Comparison of ENCODE assay signal across 17 cellular contexts in the genomic region with DNA sequence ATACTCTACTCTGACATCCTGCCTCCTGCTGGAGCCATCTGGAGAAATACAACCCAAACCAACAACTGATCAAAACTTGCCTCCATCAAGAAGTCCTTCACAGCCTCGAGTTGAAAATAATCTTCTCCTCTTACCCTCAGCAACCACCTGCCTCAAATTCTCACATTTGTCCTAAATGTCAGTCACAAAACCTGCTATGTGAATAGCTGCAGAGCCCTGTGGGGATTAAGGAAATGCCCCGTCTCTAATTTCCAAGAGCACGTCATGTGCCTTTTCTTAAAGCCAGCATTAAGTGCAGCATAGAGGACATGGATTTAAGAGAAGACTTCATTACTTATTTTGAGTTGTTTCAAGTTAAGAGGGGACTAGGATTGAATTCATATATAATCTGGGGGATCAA.
A peak's percentile ranks its signal among the peaks of the same experiment; 100 is the strongest.
DNase-seq lines count a peak whose midpoint lies in the region; ATAC-seq, FAIRE-seq and TF ChIP-seq lines count a peak whose summit lies in the region.
"Had no signal": no experiment of that assay in that cellular context is flagged by ENCODE, and none has a peak within 500 bp of the region (broad histone marks: within the 10 kb centered on the region; RNA-seq: fewer than 3 reads in every experiment).

No MANE protein-coding gene starts in this region.

- no peak overlapping the region for H2AFZ ChIP-seq in IMR-90 (replicated peaks; ENCODE audit: low read length, poor library complexity)
- no peak overlapping the region for H2AFZ ChIP-seq in OCI-LY7 (ENCODE audit: low read length)
- no peak overlapping the region for H2AFZ ChIP-seq in trophoblast cell (ENCODE audit: insufficient read depth, low read length, poor library complexity)

- no peak overlapping the region for H2AK9ac ChIP-seq in IMR-90 (replicated peaks; ENCODE audit: low read depth, low read length, poor library complexity)

- no peak for TF ChIP-seq POLR2A in IMR-90 (IDR thresholded peaks at IDR 0.05; ENCODE audit: low read depth, low read length)
- TF ChIP-seq POLR2A in GM12891 (IDR thresholded peaks at IDR 0.05; ENCODE audit: low read depth, low read length): no peak

- no peak overlapping the region for H3K27ac Mint-ChIP-seq in endodermal cell

- CTCF ChIA-PET in IMR-90 (lab: Yijun Ruan, JAX) (no interaction called here), OCI-LY7 (lab: Charles Lee; ENCODE audit: unreplicated experiment) (no interaction called here)

- H3K9ac ChIP-seq in IMR-90 (ENCODE audit: low read depth, low read length) (no peak overlapping the region), endodermal cell (ENCODE audit: extremely low read depth, low read length, poor library complexity, severe bottlenecking) (no peak overlapping the region), trophoblast cell (ENCODE audit: low read length) (no peak overlapping the region)

- H4K5ac ChIP-seq in IMR-90 (ENCODE audit: low read depth, low read length): no peak overlapping the region

- peaks cover 3% of the 10 kb centered on the region for H3K4me1 ChIP-seq in IMR-90 (ENCODE audit: control insufficient read depth, insufficient read depth, low read length)
- peaks cover 3% of the 10 kb centered on the region for H3K4me1 ChIP-seq in OCI-LY7 (ENCODE audit: insufficient read depth, low read length, poor library complexity, severe bottlenecking)
- no peaks in the 10 kb centered on the region for H3K4me1 ChIP-seq in endodermal cell (ENCODE audit: control insufficient read depth, insufficient read depth, low read length)
- peaks cover 5% of the 10 kb centered on the region in 2 experiments for H3K4me1 ChIP-seq in trophoblast cell (ENCODE audit: control insufficient read depth in 1 of 2, insufficient read depth in 2 of 2, low read length in 2 of 2)
- H3K4me1 ChIP-seq: A549, BE2C had no signal

- POLR2A ChIA-PET in IMR-90 (lab: Charles Lee; ENCODE audit: unreplicated experiment) (no interaction called here), OCI-LY7 (lab: Charles Lee) (no interaction called here)

- no peak overlapping the region for H2BK120ac ChIP-seq in IMR-90 (ENCODE audit: low read depth, low read length)
- H2BK120ac ChIP-seq in trophoblast cell (ENCODE audit: insufficient read depth, low read length, poor library complexity): no peak overlapping the region

- no peak for FAIRE-seq in GM12891 (lab: Jason Lieb, UNC)
- FAIRE-seq: A549 had no signal

- H3K36me3 Mint-ChIP-seq in endodermal cell (ENCODE audit: low read depth): no peaks in the 10 kb centered on the region

- in situ Hi-C loops in IMR-90 (cut with MboI; ENCODE audit: low sequenced_read_pairs): no loop called here

- H3K79me2 ChIP-seq in OCI-LY7 (ENCODE audit: insufficient read depth, low read depth, low read length) (no peaks in the 10 kb centered on the region), trophoblast cell (ENCODE audit: control insufficient read depth, insufficient read depth, low read length, poor library complexity) (no peaks in the 10 kb centered on the region)

- peaks cover 4% of the 10 kb centered on the region for H3K9me1 ChIP-seq in IMR-90 (ENCODE audit: insufficient read depth, low read length)

- no peak overlapping the region for H2AK5ac ChIP-seq in IMR-90 (ENCODE audit: low read depth, low read length)
- no peak overlapping the region for H2AK5ac ChIP-seq in trophoblast cell (ENCODE audit: low read length)

- H3K18ac ChIP-seq in IMR-90 (ENCODE audit: low read depth, low read length) (no peak overlapping the region), trophoblast cell (ENCODE audit: low read length) (no peak overlapping the region)

- no peak for ATAC-seq in IMR-90 (ENCODE audit: low read depth)
- ATAC-seq: A549 had no signal

- H3K4ac ChIP-seq in IMR-90 (ENCODE audit: low read depth, low read length) (peak overlapping the region; percentile 20; the same call in 1 of the 2 replicates), trophoblast cell (ENCODE audit: low read depth, low read length) (no peak overlapping the region)

- H3K27me3 ChIP-seq in IMR-90 (ENCODE audit: control insufficient read depth, insufficient read depth, low read length): no peaks in the 10 kb centered on the region
- H3K27me3 ChIP-seq in endodermal cell (ENCODE audit: control insufficient read depth, insufficient read depth, low read length, poor library complexity, severe bottlenecking): no peaks in the 10 kb centered on the region
- no peaks in the 10 kb centered on the region for H3K27me3 ChIP-seq in trophoblast cell (ENCODE audit: insufficient read depth, low read length)
- H3K27me3 ChIP-seq: BE2C had no signal

- H3K23ac ChIP-seq in IMR-90 (ENCODE audit: low read depth, low read length): no peak overlapping the region
- no peak overlapping the region for H3K23ac ChIP-seq in trophoblast cell (ENCODE audit: low read length)

- no peak overlapping the region for H2BK15ac ChIP-seq in IMR-90 (ENCODE audit: low read depth, low read length)

- no peak overlapping the region for H3K4me3 Mint-ChIP-seq in endodermal cell

- intact Hi-C loops in IMR-90 (cut with micrococcal nuclease): no loop called here
- intact Hi-C loops in OCI-LY7 (cut with micrococcal nuclease; ENCODE audit: unreplicated experiment): no loop called here

- H4K20me1 ChIP-seq in IMR-90 (ENCODE audit: insufficient read depth, low read length) (no peaks in the 10 kb centered on the region), OCI-LY7 (ENCODE audit: insufficient read depth, low read length) (no peaks in the 10 kb centered on the region)

- no peaks in the 10 kb centered on the region for H3K9me3 ChIP-seq in IMR-90 (ENCODE audit: control insufficient read depth, insufficient read depth, low read length)
- H3K9me3 ChIP-seq in OCI-LY7 (ENCODE audit: low read length): no peaks in the 10 kb centered on the region
- no peaks in the 10 kb centered on the region for H3K9me3 ChIP-seq in endodermal cell (ENCODE audit: control insufficient read depth, low read length)
- no peaks in the 10 kb centered on the region for H3K9me3 ChIP-seq in trophoblast cell (ENCODE audit: insufficient read depth, low read depth, low read length)
- H3K9me3 ChIP-seq: A549, BE2C had no signal

- no peaks in the 10 kb centered on the region for H3K27me3 Mint-ChIP-seq in endodermal cell (ENCODE audit: insufficient read depth)

- TF ChIP-seq RAD21 in IMR-90 (IDR thresholded peaks at IDR 0.05; ENCODE audit: low read length): no peak

- dilution Hi-C loops in IMR-90 (cut with HindIII; ENCODE audit: low sequenced_read_pairs, unreplicated experiment): no loop called here

- no peaks in the 10 kb centered on the region for H3K79me1 ChIP-seq in IMR-90 (ENCODE audit: low read depth in 1 of 2, low read length in 2 of 2)
- peaks cover 3% of the 10 kb centered on the region for H3K79me1 ChIP-seq in trophoblast cell (ENCODE audit: low read length)

- no peak overlapping the region for H4K12ac ChIP-seq in trophoblast cell (ENCODE audit: low read depth, low read length)

- H4K8ac ChIP-seq in IMR-90 (ENCODE audit: low read depth in 2 of 2, low read length in 2 of 2) (no peak overlapping the region), trophoblast cell (ENCODE audit: low read depth, low read length) (no peak overlapping the region)

- H3K4me1 Mint-ChIP-seq in endodermal cell: peaks cover 14% of the 10 kb centered on the region

- H3K9me3 Mint-ChIP-seq in endodermal cell: no peaks in the 10 kb centered on the region

- no peak overlapping the region for H3K4me3 ChIP-seq in IMR-90 (ENCODE audit: insufficient read depth, low read depth, low read length)
- no peak overlapping the region for H3K4me3 ChIP-seq in OCI-LY7 (ENCODE audit: low read depth, low read length, poor library complexity, severe bottlenecking)
- H3K4me3 ChIP-seq in endodermal cell (ENCODE audit: low read length): no peak overlapping the region
- no peak overlapping the region for H3K4me3 ChIP-seq in trophoblast cell (ENCODE audit: low read depth, low read length)
- H3K4me3 ChIP-seq: A549 had no signal

- peaks cover 4% of the 10 kb centered on the region; the same call in 1 of the 2 replicates for H3K36me3 ChIP-seq in IMR-90 (ENCODE audit: control insufficient read depth, insufficient read depth, low read length)
- no peaks in the 10 kb centered on the region for H3K36me3 ChIP-seq in OCI-LY7 (ENCODE audit: insufficient read depth, low read length)
- H3K36me3 ChIP-seq in endodermal cell (ENCODE audit: control insufficient read depth, insufficient read depth, low read length): no peaks in the 10 kb centered on the region
- no peaks in the 10 kb centered on the region for H3K36me3 ChIP-seq in trophoblast cell (ENCODE audit: control insufficient read depth in 1 of 2, insufficient read depth in 2 of 2, low read length in 2 of 2)
- H3K36me3 ChIP-seq: BE2C had no signal

- no peaks in the 10 kb centered on the region for H3K9me2 ChIP-seq in OCI-LY7 (ENCODE audit: insufficient read depth, low read length)

- H4K91ac ChIP-seq in IMR-90 (ENCODE audit: insufficient read depth, low read depth, low read length): no peak overlapping the region
- H4K91ac ChIP-seq in trophoblast cell (ENCODE audit: low read depth, low read length): no peak overlapping the region

- TF ChIP-seq CTCF in IMR-90 (conservative IDR thresholded peaks at IDR 0.05; ENCODE audit: low read depth, low read length): no peak
- TF ChIP-seq CTCF in OCI-LY7 (conservative IDR thresholded peaks at IDR 0.05; ENCODE audit: low read length): peak; percentile 33
- TF ChIP-seq CTCF in endodermal cell (conservative IDR thresholded peaks at IDR 0.05): peak; percentile 26

- H3K56ac ChIP-seq in IMR-90 (ENCODE audit: extremely low read depth, insufficient read depth, low read length): no peak overlapping the region

- no peak for DNase-seq in IMR-90
- no peak for DNase-seq in OCI-LY7 (ENCODE audit: low spot score)
- no peak for DNase-seq in endodermal cell
- DNase-seq in trophoblast cell: peak; percentile 11 to 50
- no peak for DNase-seq in superior temporal gyrus (ENCODE audit: extremely low spot score)
- DNase-seq in activated CD8-positive, alpha-beta memory T cell treated with anti-CD3 and anti-CD28 coated beads, Interleukin-2, amount 50 U/mL, for 4 hours: no peak
- DNase-seq in GM12891 (ENCODE audit: insufficient read length, low spot score): no peak
- no peak for DNase-seq in DMS114 treated with DMSO at 0.1 percent for 48 hours (lab: John Stamatoyannopoulos, UW; ENCODE audit: unreplicated experiment)
- DNase-seq: BE2C, DMS79 treated with DMSO at 0.1 percent for 48 hours, H7, KG1, NCI-H187, NCI-H510A treated with DMSO at 0.1 percent for 48 hours, NCI-H82, Right ventricle myocardium superior had no signal

- no peak overlapping the region; the same call in 1 of the 2 replicates for H2BK20ac ChIP-seq in IMR-90 (ENCODE audit: low read depth, low read length)

- BruUV-seq in IMR-90 (replicated peaks; lab: Mats Ljungman, UMichigan) (no TSS peak), OCI-LY7 (replicated peaks; lab: Mats Ljungman, UMichigan) (no TSS peak)

- no peak overlapping the region for H2BK5ac ChIP-seq in IMR-90 (ENCODE audit: low read depth, low read length, poor library complexity, severe bottlenecking)
- H2BK5ac ChIP-seq in trophoblast cell (ENCODE audit: low read depth, low read length, poor library complexity): no peak overlapping the region

- H3K27ac ChIP-seq in IMR-90 (ENCODE audit: insufficient read depth, low read length) (no peak overlapping the region), OCI-LY7 (ENCODE audit: low read depth, low read length, poor library complexity, severe bottlenecking) (no peak overlapping the region), endodermal cell (ENCODE audit: low read depth, low read length) (no peak overlapping the region), trophoblast cell (ENCODE audit: low read depth, low read length) (no peak overlapping the region)
- H3K27ac ChIP-seq: A549 had no signal

- no peak overlapping the region for H3K14ac ChIP-seq in IMR-90 (replicated peaks; ENCODE audit: low read depth, low read length)
- no peak overlapping the region for H3K14ac ChIP-seq in trophoblast cell (ENCODE audit: low read length)

- H2BK12ac ChIP-seq in trophoblast cell (ENCODE audit: low read length): no peak overlapping the region

- no CpG with 5 or more reads among the region's 3 CpGs for WGBS in IMR-90 (ENCODE audit: extremely low coverage in 2 of 2, insufficient read length in 1 of 2), 2 experiments
- 98 to 100% methylated on average over 2 to 3 of the region's 3 CpGs for WGBS in endodermal cell (ENCODE audit: insufficient coverage in 1 of 2, insufficient read length in 1 of 2), 2 experiments
- WGBS in trophoblast cell (ENCODE audit: extremely low coverage, insufficient coverage, insufficient read length): no CpG with 5 or more reads among the region's 3 CpGs

- no peak overlapping the region for H3K4me2 ChIP-seq in IMR-90 (ENCODE audit: low read depth, low read length)
- no peak overlapping the region for H3K4me2 ChIP-seq in OCI-LY7 (ENCODE audit: low read length)
- H3K4me2 ChIP-seq in trophoblast cell (ENCODE audit: low read length): no peak overlapping the region
- H3K4me2 ChIP-seq: A549 had no signal

Comparison
In these comparisons a context has a peak if more than half of its experiments do, and no peak if none do; other contexts are left out.
1. DNase-seq: peak in trophoblast cell (2 of 2); none in IMR-90 (single experiment), OCI-LY7 (single experiment), endodermal cell (single experiment), superior temporal gyrus (single experiment), activated CD8-positive, alpha-beta memory T cell treated with anti-CD3 and anti-CD28 coated beads, Interleukin-2, amount 50 U/mL, for 4 hours (single experiment), GM12891 (single experiment) and DMS114 treated with DMSO at 0.1 percent for 48 hours (single experiment).